ENCODE assay signal across 8 cellular contexts in the genomic region with DNA sequence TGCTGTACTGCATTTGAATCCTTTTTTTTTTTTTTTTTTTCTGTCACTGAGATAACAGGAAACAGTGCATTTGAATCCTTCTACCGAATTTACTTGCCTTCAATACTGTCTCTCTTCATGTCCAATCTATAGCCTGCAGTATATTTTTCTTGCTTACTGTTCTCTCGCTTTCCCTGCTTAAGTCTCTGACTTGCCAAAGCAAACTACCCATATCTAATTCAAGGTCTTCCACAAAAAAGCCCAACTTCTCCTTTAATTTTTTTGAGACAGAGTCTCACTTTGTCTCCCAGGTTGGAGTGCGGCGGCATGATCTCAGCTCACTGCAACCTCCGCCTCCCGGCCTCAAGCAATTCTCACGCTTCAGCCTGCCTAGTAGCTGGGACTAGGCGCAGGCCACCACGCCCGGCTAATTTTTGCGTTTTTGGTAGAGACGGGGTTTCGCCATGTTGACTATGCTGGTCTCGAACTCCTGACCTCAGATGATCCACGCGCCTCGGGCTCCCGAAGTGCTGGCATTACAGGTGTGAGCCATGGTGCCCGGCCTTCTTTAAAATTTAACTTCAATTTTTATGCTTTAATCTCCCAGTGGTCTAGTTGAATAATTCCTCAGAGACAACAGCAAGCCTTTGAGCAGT. TPM values are rescaled to one million over a fixed set of nuclear protein-coding genes. Genes with fewer than 3 reads are reported as not detected.
DNase-seq lines count a peak whose midpoint lies in the region; ATAC-seq and TF ChIP-seq lines count a peak whose summit lies in the region.

No MANE protein-coding gene starts in this region.

- peaks cover 10% of the 10 kb centered on the region for H3K36me3 ChIP-seq in thoracic aorta

- H3K27ac Mint-ChIP-seq in activated T-cell treated with anti-CD3 and anti-CD28 coated beads, Interleukin-2, amount 50 U/mL, for 24 hours, result peak overlapping the region; percentile 96
- peak overlapping the region; percentile 97 for H3K27ac Mint-ChIP-seq in activated CD8-positive, alpha-beta T cell treated with anti-CD3 and anti-CD28 coated beads for 36 hours
- H3K27ac Mint-ChIP-seq in immature natural killer cell, result peak overlapping the region; percentile 93 to 97 (median 95)

- no peaks in the 10 kb centered on the region for H3K27me3 ChIP-seq in thoracic aorta (replicated peaks; ENCODE audit: insufficient read depth)

- H3K4me3 ChIP-seq in thoracic aorta, result peak overlapping the region; percentile 95

- no peaks in the 10 kb centered on the region for H3K9me3 Mint-ChIP-seq in activated T-cell treated with anti-CD3 and anti-CD28 coated beads, Interleukin-2, amount 50 U/mL, for 24 hours
- H3K9me3 Mint-ChIP-seq in activated CD8-positive, alpha-beta T cell treated with anti-CD3 and anti-CD28 coated beads for 36 hours, result no peaks in the 10 kb centered on the region
- H3K9me3 Mint-ChIP-seq in immature natural killer cell, result no peaks in the 10 kb centered on the region

- POLR2A ChIA-PET in activated CD8-positive, alpha-beta T cell treated with anti-CD3 and anti-CD28 coated beads for 36 hours (lab: Charles Lee), result interaction anchor here (0.7 to 2.2 kb wide), 12 partner anchors 17 to 94 kb away, joined by 3 to 8 read pairs (median 4); partner anchors contain the start of genes CALHM2, PCGF6 and TAF5

- no peak for ATAC-seq in activated CD8-positive, alpha-beta T cell treated with anti-CD3 and anti-CD28 coated beads for 36 hours
- no peak for ATAC-seq in thoracic aorta (ENCODE audit: insufficient number of reproducible peaks, low FRiP score, low read depth)

- peaks cover 63% of the 10 kb centered on the region for H3K4me1 Mint-ChIP-seq in activated T-cell treated with anti-CD3 and anti-CD28 coated beads, Interleukin-2, amount 50 U/mL, for 24 hours (ENCODE audit: low read depth)
- H3K4me1 Mint-ChIP-seq in activated CD8-positive, alpha-beta T cell treated with anti-CD3 and anti-CD28 coated beads for 36 hours (ENCODE audit: low read depth), result peaks cover 59% of the 10 kb centered on the region
- peaks cover 46 to 59% of the 10 kb centered on the region in 2 donors for H3K4me1 Mint-ChIP-seq in immature natural killer cell

- H3K36me3 Mint-ChIP-seq in activated T-cell treated with anti-CD3 and anti-CD28 coated beads, Interleukin-2, amount 50 U/mL, for 24 hours (ENCODE audit: low read depth), result peaks cover 95% of the 10 kb centered on the region
- H3K36me3 Mint-ChIP-seq in activated CD8-positive, alpha-beta T cell treated with anti-CD3 and anti-CD28 coated beads for 36 hours (ENCODE audit: low read depth), result peaks cover 65% of the 10 kb centered on the region
- H3K36me3 Mint-ChIP-seq in immature natural killer cell, result peaks cover 8 to 21% (median 9%) of the 10 kb centered on the region in 3 donors

- no peaks in the 10 kb centered on the region for H3K27me3 Mint-ChIP-seq in activated T-cell treated with anti-CD3 and anti-CD28 coated beads, Interleukin-2, amount 50 U/mL, for 24 hours
- no peaks in the 10 kb centered on the region for H3K27me3 Mint-ChIP-seq in activated CD8-positive, alpha-beta T cell treated with anti-CD3 and anti-CD28 coated beads for 36 hours
- H3K27me3 Mint-ChIP-seq in immature natural killer cell (ENCODE audit: low read depth in 3 of 3), result peaks cover 0 to 7% (median 4%) of the 10 kb centered on the region in 3 donors

- no peak for TF ChIP-seq CTCF in activated CD8-positive, alpha-beta T cell treated with anti-CD3 and anti-CD28 coated beads for 36 hours (IDR thresholded peaks at IDR 0.05)
- TF ChIP-seq CTCF in thoracic aorta (IDR thresholded peaks at IDR 0.05), result no peak

- DNase-seq in activated T-cell treated with anti-CD3 and anti-CD28 coated beads, Interleukin-2, amount 50 U/mL, for 24 hours, result no peak
- no peak for DNase-seq in activated T-cell treated with anti-CD3 and anti-CD28 coated beads for 4 hours
- DNase-seq in activated CD8-positive, alpha-beta T cell treated with anti-CD3 and anti-CD28 coated beads for 36 hours, result no peak
- no peak for DNase-seq in immature natural killer cell
- DNase-seq in thoracic aorta (ENCODE audit: low spot score), result no peak
- DNase-seq in ureter (ENCODE audit: low spot score), result no peak
- DNase-seq in NCI-H2081 treated with DMSO at 0.1 percent for 48 hours (lab: John Stamatoyannopoulos, UW), result no peak
- DNase-seq in cerebellar nuclear complex (lab: John Stamatoyannopoulos, UW), result no peak

- no peak overlapping the region for H3K27ac ChIP-seq in thoracic aorta

- peaks cover 24 to 40% of the 10 kb centered on the region in 2 donors for H3K4me1 ChIP-seq in thoracic aorta (ENCODE audit: control insufficient read depth in 1 of 2, low read depth in 2 of 2)

- peak overlapping the region; percentile 99 for H3K4me3 Mint-ChIP-seq in activated T-cell treated with anti-CD3 and anti-CD28 coated beads, Interleukin-2, amount 50 U/mL, for 24 hours
- H3K4me3 Mint-ChIP-seq in activated CD8-positive, alpha-beta T cell treated with anti-CD3 and anti-CD28 coated beads for 36 hours, result peak overlapping the region; percentile 88
- peak overlapping the region; percentile 91 to 100 (median 99) for H3K4me3 Mint-ChIP-seq in immature natural killer cell

- intact Hi-C loops in activated CD8-positive, alpha-beta T cell treated with anti-CD3 and anti-CD28 coated beads for 36 hours (cut with micrococcal nuclease), result no loop called here

- no peaks in the 10 kb centered on the region for H3K9me3 ChIP-seq in thoracic aorta

- CTCF ChIA-PET in activated CD8-positive, alpha-beta T cell treated with anti-CD3 and anti-CD28 coated beads for 36 hours (lab: Charles Lee), result interaction anchor here (2.0 to 2.1 kb wide), 2 partner anchors 19 to 89 kb away, joined by 4 to 9 read pairs; no protein-coding TSS in a partner anchor

RNA-seq across cellular contexts. Expression of gene PDCD11, which starts 0.9 kb away (rescaled TPM):
- 10 to 100 TPM; 63.7 to 68.8 TPM for total RNA-seq in activated CD8-positive, alpha-beta T cell treated with anti-CD3 and anti-CD28 coated beads for 36 hours
- 10 to 100 TPM in 1 of 3 donors, 1 to 10 TPM in 1, under 1 TPM in 1; 0.67 to 12.0 (median 6.6) TPM for polyA plus RNA-seq in immature natural killer cell
- total RNA-seq in thoracic aorta, result 10 to 100 TPM; 10.7 to 23.0 TPM
- 47.2 TPM for total RNA-seq in ureter

RNA-seq across cellular contexts. Expression of gene ATP5MK, which starts 1.0 kb away (rescaled TPM):
- 100 to 1,000 TPM; 404 to 425 TPM for total RNA-seq in activated CD8-positive, alpha-beta T cell treated with anti-CD3 and anti-CD28 coated beads for 36 hours
- polyA plus RNA-seq in immature natural killer cell, result 100 to 1,000 TPM; 420 to 588 (median 479) TPM
- 100 to 1,000 TPM; 148 to 269 TPM for total RNA-seq in thoracic aorta
- 344 TPM for total RNA-seq in ureter

RNA-seq across cellular contexts. Expression of gene TAF5, which starts 29.5 kb away (rescaled TPM):
- total RNA-seq in activated CD8-positive, alpha-beta T cell treated with anti-CD3 and anti-CD28 coated beads for 36 hours, result 10 to 100 TPM; 11.1 to 13.0 TPM
- 1 to 10 TPM; 2.1 to 3.1 (median 2.8) TPM for polyA plus RNA-seq in immature natural killer cell
- 1 to 10 TPM; 3.7 to 5.3 TPM for total RNA-seq in thoracic aorta
- 1.6 TPM for total RNA-seq in ureter

RNA-seq across cellular contexts. Expression of gene PCGF6, which starts 46.4 kb away (rescaled TPM):
- total RNA-seq in activated CD8-positive, alpha-beta T cell treated with anti-CD3 and anti-CD28 coated beads for 36 hours, result 10 to 100 TPM; 13.3 to 14.5 TPM
- polyA plus RNA-seq in immature natural killer cell, result 10 to 100 TPM in 1 of 3 donors, 1 to 10 TPM in 2; 7.5 to 11.6 (median 9.1) TPM
- total RNA-seq in thoracic aorta, result 10 to 100 TPM in 1 of 2 donors, 1 to 10 TPM in 1; 7.0 to 13.8 TPM
- 6.3 TPM for total RNA-seq in ureter

RNA-seq across cellular contexts. Expression of gene CALHM2, which starts 54.9 kb away (rescaled TPM):
- 1 to 10 TPM; 7.6 to 9.5 TPM for total RNA-seq in activated CD8-positive, alpha-beta T cell treated with anti-CD3 and anti-CD28 coated beads for 36 hours
- polyA plus RNA-seq in immature natural killer cell, result 100 to 1,000 TPM in 1 of 3 donors, 10 to 100 TPM in 2; 43.3 to 125 (median 72.6) TPM
- total RNA-seq in thoracic aorta (100 to 1,000 TPM in 1 of 2 donors, 10 to 100 TPM in 1; 98.4 to 113 TPM), ureter (25.1 TPM)
